In genomic region chr11:3946445-3947017, GRCh38 we compare ENCODE assay signal across 9 cellular contexts.
DNase-seq lines count a peak whose midpoint lies in the region; ATAC-seq and TF ChIP-seq lines count a peak whose summit lies in the region.
"Had no signal": no experiment of that assay in that cellular context is flagged by ENCODE, and none has a peak within 500 bp of the region (broad histone marks: within the 10 kb centered on the region; RNA-seq: fewer than 3 reads in every experiment).

No MANE protein-coding gene starts in this region.

- H4K5ac ChIP-seq in IMR-90 (ENCODE audit: low read depth, low read length): no peak overlapping the region

- 0 out of 2 replicates have a peak overlapping the region, but pooled peaks have one; percentile 6 for H3K4ac ChIP-seq in IMR-90 (ENCODE audit: low read depth, low read length)

- TF ChIP-seq CTCF in IMR-90 (conservative IDR thresholded peaks at IDR 0.05; ENCODE audit: low read depth, low read length) (no peak), osteoblast (IDR thresholded peaks at IDR 0.05; ENCODE audit: extremely low read depth, low read depth, low read length) (no peak), GM23338 (conservative IDR thresholded peaks at IDR 0.05; ENCODE audit: low read depth in 2 of 2) (no peak), brain microvascular endothelial cell (IDR thresholded peaks at IDR 0.05; ENCODE audit: low read depth, low read length, missing control alignments) (no peak)

- H2AFZ ChIP-seq in IMR-90 (replicated peaks; ENCODE audit: low read length, poor library complexity) (no peak overlapping the region), osteoblast (ENCODE audit: low read length) (no peak overlapping the region), GM23338 (no peak overlapping the region)

- DNase-seq in CD4-positive, CD25-positive, alpha-beta regulatory T cell: no peak
- DNase-seq in IMR-90 (no peak), osteoblast (ENCODE audit: insufficient read length, low spot score, missing footprints) (peak; percentile 22), NCI-H2081 (lab: John Stamatoyannopoulos, UW) (no peak), GM23338 (ENCODE audit: low spot score) (no peak), NCI-H526 (lab: John Stamatoyannopoulos, UW) (no peak), brain microvascular endothelial cell (no peak)
- DNase-seq: kidney glomerular epithelial cell had no signal

- 0 out of 4 replicates have a peak overlapping the region, but pooled peaks of 1 of the 2 experiments have one; percentile 1 for H4K8ac ChIP-seq in IMR-90 (ENCODE audit: low read depth in 2 of 2, low read length in 2 of 2)

- peaks cover 3% of the 10 kb centered on the region for H3K36me3 Mint-ChIP-seq in CD4-positive, CD25-positive, alpha-beta regulatory T cell
- H3K36me3 Mint-ChIP-seq in dendritic cell treated with granulocyte-macrophage colony-stimulating factor and Interleukin-4, amounts not matched to agents 40 ng/mL and 50 ng/mL, for 4 days (ENCODE audit: low read depth): peaks cover 5% of the 10 kb centered on the region
- H3K36me3 Mint-ChIP-seq in GM23338 (ENCODE audit: low read depth): no peaks in the 10 kb centered on the region

- no peak overlapping the region for H2BK20ac ChIP-seq in IMR-90 (ENCODE audit: low read depth, low read length)

- H4K20me1 ChIP-seq in IMR-90 (ENCODE audit: insufficient read depth, low read length) (no peaks in the 10 kb centered on the region), osteoblast (ENCODE audit: insufficient read depth, low read length) (no peaks in the 10 kb centered on the region), GM23338 (replicated peaks; ENCODE audit: insufficient read depth) (no peaks in the 10 kb centered on the region)

- H4K91ac ChIP-seq in IMR-90 (ENCODE audit: insufficient read depth, low read depth, low read length): 0 out of 2 replicates have a peak overlapping the region, but pooled peaks have one; percentile 1

- peak overlapping the region; percentile 12; the same call in 1 of the 3 replicates for H2BK15ac ChIP-seq in IMR-90 (ENCODE audit: low read depth, low read length)

- H3K4me3 Mint-ChIP-seq in CD4-positive, CD25-positive, alpha-beta regulatory T cell: peak overlapping the region; percentile 58 to 81 (median 76)
- H3K4me3 Mint-ChIP-seq in dendritic cell treated with granulocyte-macrophage colony-stimulating factor and Interleukin-4, amounts not matched to agents 40 ng/mL and 50 ng/mL, for 4 days: no peak overlapping the region
- no peak overlapping the region for H3K4me3 Mint-ChIP-seq in GM23338

- H3K14ac ChIP-seq in IMR-90 (replicated peaks; ENCODE audit: low read depth, low read length): no peak overlapping the region

- no TSS peak for BruUV-seq in IMR-90 (replicated peaks; lab: Mats Ljungman, UMichigan)

- H3K9me2 ChIP-seq in GM23338 (ENCODE audit: insufficient read depth): no peaks in the 10 kb centered on the region; the same call in 1 of the 2 replicates

- no peak overlapping the region for H3K9ac ChIP-seq in IMR-90 (ENCODE audit: low read depth, low read length)

- H3K4me3 ChIP-seq in CD4-positive, CD25-positive, alpha-beta regulatory T cell (ENCODE audit: low read depth, low read length): peak overlapping the region; percentile 74
- H3K4me3 ChIP-seq in IMR-90 (ENCODE audit: insufficient read depth, low read depth, low read length) (no peak overlapping the region), osteoblast (ENCODE audit: insufficient read depth, low read length) (no peak overlapping the region), GM23338 (no peak overlapping the region), brain microvascular endothelial cell (ENCODE audit: low read depth, low read length) (no peak overlapping the region)

- H3K27me3 ChIP-seq in CD4-positive, CD25-positive, alpha-beta regulatory T cell (ENCODE audit: control insufficient read depth, insufficient read depth, low read length): no peaks in the 10 kb centered on the region
- H3K27me3 ChIP-seq in IMR-90 (ENCODE audit: control insufficient read depth, insufficient read depth, low read length) (no peaks in the 10 kb centered on the region), osteoblast (ENCODE audit: insufficient read depth, low read length) (no peaks in the 10 kb centered on the region), GM23338 (ENCODE audit: insufficient read depth) (no peaks in the 10 kb centered on the region), brain microvascular endothelial cell (replicated peaks) (no peaks in the 10 kb centered on the region)

- H3F3A ChIP-seq in GM23338 (replicated peaks; ENCODE audit: low read depth): no peaks in the 10 kb centered on the region

- 38% methylated on average over 1 of the region's 2 CpGs; no CpG with 5 or more reads in 1 of the 2 experiments for WGBS in IMR-90 (ENCODE audit: extremely low coverage in 2 of 2, insufficient read length in 1 of 2), 2 experiments

- H3K4me2 ChIP-seq in IMR-90 (ENCODE audit: low read depth, low read length) (no peak overlapping the region), osteoblast (ENCODE audit: insufficient read depth, low read length) (no peak overlapping the region), GM23338 (no peak overlapping the region)

- no peak overlapping the region for H2AK9ac ChIP-seq in IMR-90 (replicated peaks; ENCODE audit: low read depth, low read length, poor library complexity)

- peak overlapping the region; percentile 53; the same call in 1 of the 2 replicates for H3K18ac ChIP-seq in IMR-90 (ENCODE audit: low read depth, low read length)

- no peaks in the 10 kb centered on the region for H3K36me3 ChIP-seq in CD4-positive, CD25-positive, alpha-beta regulatory T cell (ENCODE audit: control insufficient read depth, insufficient read depth, low read length)
- H3K36me3 ChIP-seq in IMR-90 (ENCODE audit: control insufficient read depth, insufficient read depth, low read length) (no peaks in the 10 kb centered on the region), osteoblast (ENCODE audit: insufficient read depth, low read length) (no peaks in the 10 kb centered on the region), GM23338 (ENCODE audit: insufficient read depth) (no peaks in the 10 kb centered on the region), brain microvascular endothelial cell (replicated peaks) (no peaks in the 10 kb centered on the region)

- H3K9me1 ChIP-seq in IMR-90 (ENCODE audit: insufficient read depth, low read length): peaks cover 10% of the 10 kb centered on the region; the same call in 1 of the 2 replicates

- peak overlapping the region; percentile 80 for H3K27ac ChIP-seq in CD4-positive, CD25-positive, alpha-beta regulatory T cell (ENCODE audit: insufficient read depth, low read length, poor library complexity, severe bottlenecking)
- H3K27ac ChIP-seq in IMR-90 (ENCODE audit: insufficient read depth, low read length): no peak overlapping the region; the same call in 1 of the 2 replicates
- no peak overlapping the region for H3K27ac ChIP-seq in osteoblast (ENCODE audit: low read depth, low read length)
- no peak overlapping the region for H3K27ac ChIP-seq in GM23338 (ENCODE audit: low read depth)
- H3K27ac ChIP-seq in brain microvascular endothelial cell: no peak overlapping the region

- dilution Hi-C loops in IMR-90 (cut with HindIII; ENCODE audit: low sequenced_read_pairs, unreplicated experiment): no loop called here

- no peaks in the 10 kb centered on the region for H3K27me3 Mint-ChIP-seq in CD4-positive, CD25-positive, alpha-beta regulatory T cell
- H3K27me3 Mint-ChIP-seq in dendritic cell treated with granulocyte-macrophage colony-stimulating factor and Interleukin-4, amounts not matched to agents 40 ng/mL and 50 ng/mL, for 4 days: no peaks in the 10 kb centered on the region
- H3K27me3 Mint-ChIP-seq in GM23338 (ENCODE audit: insufficient read depth, low read depth, poor library complexity): peaks cover 2% of the 10 kb centered on the region

- H3K4me1 ChIP-seq in CD4-positive, CD25-positive, alpha-beta regulatory T cell (ENCODE audit: control insufficient read depth, insufficient read depth, low read length, poor library complexity, severe bottlenecking): peaks cover 94% of the 10 kb centered on the region
- H3K4me1 ChIP-seq in IMR-90 (ENCODE audit: control insufficient read depth, insufficient read depth, low read length): peaks cover 19% of the 10 kb centered on the region
- peaks cover 45% of the 10 kb centered on the region for H3K4me1 ChIP-seq in osteoblast (ENCODE audit: insufficient read depth, low read length)
- no peaks in the 10 kb centered on the region for H3K4me1 ChIP-seq in GM23338 (ENCODE audit: insufficient read depth)

- POLR2A ChIA-PET in IMR-90 (lab: Charles Lee; ENCODE audit: unreplicated experiment): no interaction called here

- H3K9me3 Mint-ChIP-seq in CD4-positive, CD25-positive, alpha-beta regulatory T cell: peaks cover 0 to 4% (median 0%) of the 10 kb centered on the region in 7 donors
- H3K9me3 Mint-ChIP-seq in dendritic cell treated with granulocyte-macrophage colony-stimulating factor and Interleukin-4, amounts not matched to agents 40 ng/mL and 50 ng/mL, for 4 days: no peaks in the 10 kb centered on the region
- H3K9me3 Mint-ChIP-seq in GM23338: no peaks in the 10 kb centered on the region; the same call in 2 of the 3 replicates

- H3K27ac Mint-ChIP-seq in CD4-positive, CD25-positive, alpha-beta regulatory T cell: peak overlapping the region; percentile 93 to 97 (median 95)
- peak overlapping the region; percentile 25 for H3K27ac Mint-ChIP-seq in dendritic cell treated with granulocyte-macrophage colony-stimulating factor and Interleukin-4, amounts not matched to agents 40 ng/mL and 50 ng/mL, for 4 days
- no peak overlapping the region for H3K27ac Mint-ChIP-seq in GM23338

- H3K56ac ChIP-seq in IMR-90 (ENCODE audit: extremely low read depth, insufficient read depth, low read length): no peak overlapping the region

- peaks cover 8% of the 10 kb centered on the region for H3K79me2 ChIP-seq in osteoblast (ENCODE audit: insufficient read depth, low read length)
- H3K79me2 ChIP-seq in GM23338 (replicated peaks; ENCODE audit: insufficient read depth): no peaks in the 10 kb centered on the region

- peaks cover 50 to 95% (median 86%) of the 10 kb centered on the region in 4 donors for H3K4me1 Mint-ChIP-seq in CD4-positive, CD25-positive, alpha-beta regulatory T cell
- H3K4me1 Mint-ChIP-seq in dendritic cell treated with granulocyte-macrophage colony-stimulating factor and Interleukin-4, amounts not matched to agents 40 ng/mL and 50 ng/mL, for 4 days (ENCODE audit: low read depth): peaks cover 75% of the 10 kb centered on the region
- peaks cover 8% of the 10 kb centered on the region for H3K4me1 Mint-ChIP-seq in GM23338

- H2BK120ac ChIP-seq in IMR-90 (ENCODE audit: low read depth, low read length): no peak overlapping the region

- no peak overlapping the region for H3K23ac ChIP-seq in IMR-90 (ENCODE audit: low read depth, low read length)

- H2AK5ac ChIP-seq in IMR-90 (ENCODE audit: low read depth, low read length): peak overlapping the region; percentile 38; the same call in 1 of the 2 replicates

- H2BK5ac ChIP-seq in IMR-90 (ENCODE audit: low read depth, low read length, poor library complexity, severe bottlenecking): no peak overlapping the region

- H3K79me1 ChIP-seq in IMR-90 (ENCODE audit: low read depth in 1 of 2, low read length in 2 of 2): peaks cover 2 to 13% of the 10 kb centered on the region in 2 experiments

- H3K9me3 ChIP-seq in CD4-positive, CD25-positive, alpha-beta regulatory T cell (ENCODE audit: control insufficient read depth in 2 of 2, low read length in 2 of 2): no peaks in the 10 kb centered on the region
- H3K9me3 ChIP-seq in IMR-90 (ENCODE audit: control insufficient read depth, insufficient read depth, low read length): no peaks in the 10 kb centered on the region
- no peaks in the 10 kb centered on the region for H3K9me3 ChIP-seq in osteoblast (ENCODE audit: low read depth, low read length)

- no peak for ATAC-seq in CD4-positive, CD25-positive, alpha-beta regulatory T cell (ENCODE audit: low read depth in 2 of 2)
- ATAC-seq in IMR-90 (ENCODE audit: low read depth) (no peak), GM23338 (no peak)

- no peak for TF ChIP-seq POLR2A in IMR-90 (IDR thresholded peaks at IDR 0.05; ENCODE audit: low read depth, low read length)

- TF ChIP-seq RAD21 in IMR-90 (IDR thresholded peaks at IDR 0.05; ENCODE audit: low read length): no peak

- in situ Hi-C loops in IMR-90 (cut with MboI; ENCODE audit: low sequenced_read_pairs): no loop called here
- in situ Hi-C loops in brain microvascular endothelial cell (cut with HindIII; ENCODE audit: low pct_ligation_motif_present, low sequenced_read_pairs): no loop called here

- intact Hi-C loops in IMR-90 (cut with micrococcal nuclease): no loop called here
- intact Hi-C loops in dendritic cell treated with granulocyte-macrophage colony-stimulating factor and Interleukin-4, amounts not matched to agents 40 ng/mL and 50 ng/mL, for 4 days (cut with micrococcal nuclease): no loop called here

- CTCF ChIA-PET in IMR-90 (lab: Yijun Ruan, JAX): no interaction called here

Comparison
In these comparisons a context has a peak if more than half of its experiments do, and no peak if none do; other contexts are left out.
1. H3K4me3 Mint-ChIP-seq: peak in CD4-positive, CD25-positive, alpha-beta regulatory T cell (4 of 4); none in dendritic cell treated with granulocyte-macrophage colony-stimulating factor and Interleukin-4, amounts not matched to agents 40 ng/mL and 50 ng/mL, for 4 days (single experiment) and GM23338 (single experiment).